In genomic region chr11:36060926-36061325, GRCh38 we compare ENCODE assay signal across 17 cellular contexts.
"Had no signal": no experiment of that assay in that cellular context is flagged by ENCODE, and none has a peak within 500 bp of the region (broad histone marks: within the 10 kb centered on the region; RNA-seq: fewer than 3 reads in every experiment).

No MANE protein-coding gene starts in this region.

- H3K4me3 Mint-ChIP-seq: activated T-helper 17 cell treated with anti-CD3 and anti-CD28 coated beads, Interleukin-2, amount 50 U/mL, for 72 hours; naive thymus-derived CD8-positive, alpha-beta T cell; stimulated activated naive B cell treated with anti-CD40 and anti-IgM and Interleukin-4, amounts not matched to agents 10 μg/mL and 1 μg/mL and 100 μg/mL, for 72 hours had no signal

- DNase-seq: activated CD4-positive, CD25-positive, alpha-beta regulatory T cell treated with anti-CD3 and anti-CD28 coated beads, Interleukin-2, amount 50 U/mL, for 72 hours; activated naive CD4-positive, alpha-beta T cell treated with Interleukin-2 at 50 U/mL for 16 hours; anterior cingulate cortex; cerebellar nuclear complex; effector memory CD4-positive, alpha-beta T cell; foreskin melanocyte; mammary epithelial cell; naive thymus-derived CD8-positive, alpha-beta T cell; stimulated activated CD4-positive, alpha-beta T cell treated with anti-CD3 and anti-CD28 coated beads, Interleukin-2, amount 100 ng/mL, for 48 hours; stimulated activated naive B cell treated with anti-CD40 and anti-IgM and Interleukin-4, amounts not matched to agents 10 μg/mL and 1 μg/mL and 100 μg/mL, for 72 hours; substantia nigra; T1000 had no signal

- H3K4me1 Mint-ChIP-seq: activated T-helper 17 cell treated with anti-CD3 and anti-CD28 coated beads, Interleukin-2, amount 50 U/mL, for 72 hours; naive thymus-derived CD8-positive, alpha-beta T cell had no signal

- H3K27me3 ChIP-seq: neutrophil, tibial nerve, vagina had no signal

- H3K27ac ChIP-seq: neutrophil, parathyroid adenoma, tibial nerve, vagina had no signal

- H3K9me3 ChIP-seq: neutrophil, vagina had no signal

- H3K4me1 ChIP-seq: parathyroid adenoma, vagina had no signal

- ATAC-seq: activated T-helper 17 cell treated with anti-CD3 and anti-CD28 coated beads, Interleukin-2, amount 50 U/mL, for 72 hours; naive thymus-derived CD8-positive, alpha-beta T cell had no signal

- H3K4me3 ChIP-seq: tibial nerve, vagina had no signal

- H3K27ac Mint-ChIP-seq: activated T-helper 17 cell treated with anti-CD3 and anti-CD28 coated beads, Interleukin-2, amount 50 U/mL, for 72 hours; naive thymus-derived CD8-positive, alpha-beta T cell; stimulated activated naive B cell treated with anti-CD40 and anti-IgM and Interleukin-4, amounts not matched to agents 10 μg/mL and 1 μg/mL and 100 μg/mL, for 72 hours had no signal

- H3K36me3 ChIP-seq: neutrophil, tibial nerve, vagina had no signal
